In genomic region chr1:218284377-218284916, GRCh38 we compare ENCODE assay signal across 8 cellular contexts. TPM values are rescaled to one million over a fixed set of nuclear protein-coding genes. Genes with fewer than 3 reads are reported as not detected.
DNase-seq lines count a peak whose midpoint lies in the region; ATAC-seq and TF ChIP-seq lines count a peak whose summit lies in the region.

No MANE protein-coding gene starts in this region.

- peaks cover 5 to 11% (median 8%) of the 10 kb centered on the region in 3 donors for H3K27me3 Mint-ChIP-seq in CD14-positive monocyte (ENCODE audit: low read depth in 3 of 3)
- H3K27me3 Mint-ChIP-seq in central memory CD8-positive, alpha-beta T cell: no peaks in the 10 kb centered on the region

- H3K56ac ChIP-seq in mesendoderm (ENCODE audit: low read length): peak overlapping the region; percentile 97

- peaks cover 0 to 8% (median 6%) of the 10 kb centered on the region in 7 donors for H3K9me3 Mint-ChIP-seq in CD14-positive monocyte
- no peaks in the 10 kb centered on the region for H3K9me3 Mint-ChIP-seq in central memory CD8-positive, alpha-beta T cell

- peaks cover 5% of the 10 kb centered on the region; the same call in 1 of the 2 replicates for H3K9me3 ChIP-seq in Karpas-422 (ENCODE audit: low read length)

- DNase-seq in CD14-positive monocyte (ENCODE audit: low spot score) (no peak), Karpas-422 (no peak), mesendoderm (no peak), NCI-H446 treated with DMSO at 0.1 percent for 48 hours (lab: John Stamatoyannopoulos, UW) (no peak), NCI-H1436 (lab: John Stamatoyannopoulos, UW) (no peak)
- DNase-seq in central memory CD8-positive, alpha-beta T cell (ENCODE audit: low spot score in 2 of 2): no peak

- H3K36me3 ChIP-seq in Karpas-422 (ENCODE audit: insufficient read depth, low read length) (peaks cover 9% of the 10 kb centered on the region; the same call in 1 of the 2 replicates), mesendoderm (ENCODE audit: control insufficient read depth, insufficient read depth, low read length) (no peaks in the 10 kb centered on the region), urinary bladder (ENCODE audit: insufficient read depth) (no peaks in the 10 kb centered on the region)

- H2BK120ac ChIP-seq in mesendoderm (ENCODE audit: low read depth, low read length): no peak overlapping the region

- peak overlapping the region in 6 of 7 donors; percentile 89 to 96 (median 94) for H3K27ac Mint-ChIP-seq in CD14-positive monocyte
- peak overlapping the region; percentile 94 for H3K27ac Mint-ChIP-seq in central memory CD8-positive, alpha-beta T cell (ENCODE audit: low read depth)

- H3K79me1 ChIP-seq in mesendoderm (ENCODE audit: low read length): peaks cover 7% of the 10 kb centered on the region

- H3K4me3 Mint-ChIP-seq in CD14-positive monocyte: peak overlapping the region; percentile 94 to 97
- H3K4me3 Mint-ChIP-seq in central memory CD8-positive, alpha-beta T cell: peak overlapping the region; percentile 95

- H3K4me1 ChIP-seq in Karpas-422 (ENCODE audit: low read length): peaks cover 21% of the 10 kb centered on the region
- peaks cover 3% of the 10 kb centered on the region for H3K4me1 ChIP-seq in mesendoderm (ENCODE audit: control insufficient read depth, low read depth, low read length)
- peaks cover 2% of the 10 kb centered on the region for H3K4me1 ChIP-seq in urinary bladder (ENCODE audit: insufficient read depth)

- H3K4me2 ChIP-seq in Karpas-422 (ENCODE audit: low read depth, low read length, poor library complexity, severe bottlenecking) (peak overlapping the region; percentile 83), mesendoderm (ENCODE audit: low read length) (peak overlapping the region; percentile 88)

- TF ChIP-seq CTCF in CD14-positive monocyte (IDR thresholded peaks at IDR 0.05): no peak

- H3K79me2 ChIP-seq in Karpas-422 (ENCODE audit: low read length) (peaks cover 44% of the 10 kb centered on the region), mesendoderm (ENCODE audit: control insufficient read depth, insufficient read depth, low read length) (peaks cover 27% of the 10 kb centered on the region)

- ATAC-seq in GM21423 (IDR thresholded peaks at IDR 0.05; ENCODE audit: unreplicated experiment): peak; percentile 14
- ATAC-seq in central memory CD8-positive, alpha-beta T cell (replicated peaks; ENCODE audit: extremely low read depth, poor library complexity, severe bottlenecking): no peak

- peak overlapping the region; percentile 96 for H2AFZ ChIP-seq in Karpas-422 (ENCODE audit: low read length)

- no peaks in the 10 kb centered on the region for H4K20me1 ChIP-seq in Karpas-422 (ENCODE audit: insufficient read depth, low read depth, low read length)

- intact Hi-C loops in CD14-positive monocyte (cut with micrococcal nuclease): loop anchor here in 1 of 2 donors (10.0 kb wide), 1 partner anchor 1770 kb away; no protein-coding TSS in a partner anchor

- peak overlapping the region; percentile 68 for H4K8ac ChIP-seq in mesendoderm (ENCODE audit: low read depth, low read length)

- H3K9me2 ChIP-seq in Karpas-422 (replicated peaks; ENCODE audit: insufficient read depth, low read length): no peaks in the 10 kb centered on the region

- H2AK5ac ChIP-seq in mesendoderm (ENCODE audit: low read length): no peak overlapping the region

- H3K18ac ChIP-seq in mesendoderm (ENCODE audit: low read length): peak overlapping the region; percentile 16

- H3K27ac ChIP-seq in Karpas-422 (ENCODE audit: low read length) (no peak overlapping the region), mesendoderm (ENCODE audit: low read depth, low read length) (peak overlapping the region; percentile 80), urinary bladder (ENCODE audit: low read depth) (no peak overlapping the region)

- no peak overlapping the region for H2BK15ac ChIP-seq in mesendoderm (replicated peaks; ENCODE audit: low read depth)

- H3K27me3 ChIP-seq in Karpas-422 (ENCODE audit: low read length) (no peaks in the 10 kb centered on the region), mesendoderm (ENCODE audit: insufficient read depth, low read length, poor library complexity) (no peaks in the 10 kb centered on the region)

- H3K9ac ChIP-seq in Karpas-422 (ENCODE audit: low read length): peak overlapping the region; percentile 68
- H3K9ac ChIP-seq in mesendoderm (ENCODE audit: low read length): peak overlapping the region; percentile 91

- H3K4ac ChIP-seq in mesendoderm (ENCODE audit: low read depth, low read length): peak overlapping the region; percentile 17

- WGBS in mesendoderm (ENCODE audit: extremely low coverage, insufficient coverage, low lambda C conversion rate): no CpG with 5 or more reads among the region's 26 CpGs
- 8% methylated on average over 26 of the region's 26 CpGs for WGBS in urinary bladder

- H2BK5ac ChIP-seq in mesendoderm (ENCODE audit: low read length): no peak overlapping the region

- peak overlapping the region; percentile 81 for H4K5ac ChIP-seq in mesendoderm (ENCODE audit: low read length)

- H3K23ac ChIP-seq in mesendoderm (ENCODE audit: low read length): peak overlapping the region; percentile 48

- H3K36me3 Mint-ChIP-seq in CD14-positive monocyte: peaks cover 0 to 2% of the 10 kb centered on the region in 2 donors
- peaks cover 10% of the 10 kb centered on the region for H3K36me3 Mint-ChIP-seq in central memory CD8-positive, alpha-beta T cell (ENCODE audit: insufficient read depth)

- peaks cover 18% of the 10 kb centered on the region for H3K4me1 Mint-ChIP-seq in CD14-positive monocyte
- H3K4me1 Mint-ChIP-seq in central memory CD8-positive, alpha-beta T cell: peaks cover 29% of the 10 kb centered on the region

- H3K4me3 ChIP-seq in Karpas-422 (ENCODE audit: low read length): peak overlapping the region; percentile 83
- H3K4me3 ChIP-seq in mesendoderm (ENCODE audit: low read length): peak overlapping the region; percentile 64
- H3K4me3 ChIP-seq in urinary bladder (ENCODE audit: low read depth, low read length): peak overlapping the region; percentile 56

RNA-seq across cellular contexts. Expression of gene RRP15, which starts 0.6 kb away (rescaled TPM):
- polyA plus RNA-seq in CD14-positive monocyte: 1 to 10 TPM; 4.6 to 7.6 TPM
- total RNA-seq in Karpas-422 (2014; rRNA removed; shearing (Covaris generic); ENCODE audit: low replicate concordance): 7.8 and 15.2 TPM in 2 replicates
- polyA plus RNA-seq in mesendoderm (2013, experiment 1 of 2): 103 TPM
- polyA plus RNA-seq in mesendoderm (2013, experiment 2 of 2): 103 TPM
- total RNA-seq in urinary bladder: 17.9 TPM
- polyA plus RNA-seq in urinary bladder: 3.8 TPM
